In genomic region chr3:157376596-157377300, GRCh38 we compare ENCODE assay signal across 27 cellular contexts. TPM values are rescaled to one million over a fixed set of nuclear protein-coding genes. Genes with fewer than 3 reads are reported as not detected.
"Had no signal": no experiment of that assay in that cellular context is flagged by ENCODE, and none has a peak within 500 bp of the region (broad histone marks: within the 10 kb centered on the region; RNA-seq: fewer than 3 reads in every experiment).

No MANE protein-coding gene starts in this region.

- FAIRE-seq: colon had no signal

- ATAC-seq: activated CD4-positive, CD25-positive, alpha-beta regulatory T cell treated with anti-CD3 and anti-CD28 coated beads, Interleukin-2, amount 50 U/mL, for 24 hours; activated CD8-positive, alpha-beta memory T cell treated with anti-CD3 and anti-CD28 coated beads, Interleukin-2, amount 10 ng/mL, durations not matched to agents 7 days and 5 days; activated CD8-positive, alpha-beta T cell treated with anti-CD3 and anti-CD28 coated beads for 36 hours; effector memory CD8-positive, alpha-beta T cell; heart right ventricle; left colon; lower lobe of right lung had no signal

- H3K36me3 Mint-ChIP-seq: activated CD8-positive, alpha-beta memory T cell treated with anti-CD3 and anti-CD28 coated beads, Interleukin-2, amount 10 ng/mL, durations not matched to agents 7 days and 5 days; type B pancreatic cell had no signal

- H3K27me3 Mint-ChIP-seq: activated CD4-positive, alpha-beta T cell treated with anti-CD3 and anti-CD28 coated beads, Interleukin-2, amount 10 ng/mL, durations not matched to agents 7 days and 5 days; activated CD8-positive, alpha-beta memory T cell treated with anti-CD3 and anti-CD28 coated beads, Interleukin-2, amount 10 ng/mL, durations not matched to agents 7 days and 5 days; activated CD8-positive, alpha-beta T cell treated with anti-CD3 and anti-CD28 coated beads for 36 hours; activated naive CD4-positive, alpha-beta T cell treated with anti-CD3 and anti-CD28 coated beads, Interleukin-2, amount 50 U/mL, for 24 hours; progenitor cell of endocrine pancreas; type B pancreatic cell had no signal

- H3K4me1 Mint-ChIP-seq: activated CD4-positive, alpha-beta T cell treated with anti-CD3 and anti-CD28 coated beads, Interleukin-2, amount 10 ng/mL, durations not matched to agents 7 days and 5 days; activated CD8-positive, alpha-beta memory T cell treated with anti-CD3 and anti-CD28 coated beads, Interleukin-2, amount 10 ng/mL, durations not matched to agents 7 days and 5 days; activated naive CD4-positive, alpha-beta T cell treated with anti-CD3 and anti-CD28 coated beads, Interleukin-2, amount 50 U/mL, for 24 hours; naive B cell had no signal

- H3K4me1 ChIP-seq: esophagus muscularis mucosa, heart right ventricle, lower lobe of right lung, spleen had no signal

- H3K4me3 ChIP-seq: esophagus muscularis mucosa, heart right ventricle, lower lobe of right lung, spleen, thoracic aorta had no signal

- DNase-seq: activated CD4-positive, alpha-beta T cell treated with anti-CD3 and anti-CD28 coated beads, Interleukin-2, amount 10 ng/mL, durations not matched to agents 7 days and 5 days; activated CD8-positive, alpha-beta memory T cell treated with anti-CD3 and anti-CD28 coated beads, Interleukin-2, amount 10 ng/mL, durations not matched to agents 7 days and 5 days; activated CD8-positive, alpha-beta T cell treated with anti-CD3 and anti-CD28 coated beads for 36 hours; activated gamma-delta T cell; activated T-cell treated with anti-CD3 and anti-CD28 coated beads for 4 hours; aorta; central memory CD4-positive, alpha-beta T cell; effector memory CD8-positive, alpha-beta T cell; heart right ventricle; islet precursor cell; left colon; lower lobe of right lung; mesendoderm; naive B cell; spleen; stimulated activated CD4-positive, alpha-beta T cell treated with anti-CD3 and anti-CD28 coated beads, Interleukin-4, amount 100 ng/mL, for 1 hour; stimulated activated naive CD4-positive, alpha-beta T cell had no signal

- H3K4me3 Mint-ChIP-seq: activated CD4-positive, alpha-beta T cell treated with anti-CD3 and anti-CD28 coated beads, Interleukin-2, amount 10 ng/mL, durations not matched to agents 7 days and 5 days; activated CD8-positive, alpha-beta memory T cell treated with anti-CD3 and anti-CD28 coated beads, Interleukin-2, amount 10 ng/mL, durations not matched to agents 7 days and 5 days; activated CD8-positive, alpha-beta T cell treated with anti-CD3 and anti-CD28 coated beads for 36 hours; activated naive CD4-positive, alpha-beta T cell treated with anti-CD3 and anti-CD28 coated beads, Interleukin-2, amount 50 U/mL, for 24 hours; activated T-helper 1 cell treated with anti-CD3 and anti-CD28 coated beads, Interleukin-12 subunit alpha, Interleukin-12 subunit beta, Interleukin-2, Interleukin-4 antibody, amounts not matched to agents 30 ng/mL and 10 ng/mL and 1 ng/mL, durations not matched to agents 14 hours and 24 hours and 36 hours; effector memory CD8-positive, alpha-beta T cell; naive B cell; type B pancreatic cell had no signal

- H3K27ac ChIP-seq: esophagus muscularis mucosa, heart right ventricle, lower lobe of right lung, spleen, thoracic aorta, VCaP had no signal

- H3K27ac Mint-ChIP-seq: activated CD4-positive, alpha-beta T cell treated with anti-CD3 and anti-CD28 coated beads, Interleukin-2, amount 10 ng/mL, durations not matched to agents 7 days and 5 days; activated CD8-positive, alpha-beta memory T cell treated with anti-CD3 and anti-CD28 coated beads, Interleukin-2, amount 10 ng/mL, durations not matched to agents 7 days and 5 days; activated CD8-positive, alpha-beta T cell treated with anti-CD3 and anti-CD28 coated beads for 36 hours; activated naive CD4-positive, alpha-beta T cell treated with anti-CD3 and anti-CD28 coated beads, Interleukin-2, amount 50 U/mL, for 24 hours; activated T-helper 1 cell treated with anti-CD3 and anti-CD28 coated beads, Interleukin-12 subunit alpha, Interleukin-12 subunit beta, Interleukin-2, Interleukin-4 antibody, amounts not matched to agents 30 ng/mL and 10 ng/mL and 1 ng/mL, durations not matched to agents 14 hours and 24 hours and 36 hours; effector memory CD8-positive, alpha-beta T cell; naive B cell; progenitor cell of endocrine pancreas had no signal

- H3K27me3 ChIP-seq: esophagus muscularis mucosa, heart right ventricle, spleen had no signal

- H3K9me3 ChIP-seq: esophagus muscularis mucosa, heart right ventricle, lower lobe of right lung, spleen, thoracic aorta had no signal

- H3K36me3 ChIP-seq: esophagus muscularis mucosa, heart right ventricle, spleen, thoracic aorta had no signal

- H3K9me3 Mint-ChIP-seq: activated CD4-positive, alpha-beta T cell treated with anti-CD3 and anti-CD28 coated beads, Interleukin-2, amount 10 ng/mL, durations not matched to agents 7 days and 5 days; activated CD8-positive, alpha-beta T cell treated with anti-CD3 and anti-CD28 coated beads for 36 hours; activated naive CD4-positive, alpha-beta T cell treated with anti-CD3 and anti-CD28 coated beads, Interleukin-2, amount 50 U/mL, for 24 hours; activated T-helper 1 cell treated with anti-CD3 and anti-CD28 coated beads, Interleukin-12 subunit alpha, Interleukin-12 subunit beta, Interleukin-2, Interleukin-4 antibody, amounts not matched to agents 30 ng/mL and 10 ng/mL and 1 ng/mL, durations not matched to agents 14 hours and 24 hours and 36 hours; effector memory CD8-positive, alpha-beta T cell had no signal

RNA-seq across cellular contexts. Expression of gene PTX3, which starts 59.9 kb away (rescaled TPM):
- total RNA-seq: activated CD8-positive, alpha-beta memory T cell treated with anti-CD3 and anti-CD28 coated beads, Interleukin-2, amount 10 ng/mL, durations not matched to agents 7 days and 5 days; activated T-helper 1 cell treated with anti-CD3 and anti-CD28 coated beads, Interleukin-12 subunit alpha, Interleukin-12 subunit beta, Interleukin-2, Interleukin-4 antibody, amounts not matched to agents 30 ng/mL and 10 ng/mL and 1 ng/mL, durations not matched to agents 14 hours and 24 hours and 36 hours; T-helper 2 cell treated with Interferon-gamma antibody and Interleukin-4, amounts not matched to agents 100 ng/mL and 5 ng/mL, for 36 hours had no signal
